Comparison of ENCODE assay signal across 1 cellular context in genomic region chr19:15562861-15563260, GRCh38.
TF ChIP-seq lines count a peak whose summit lies in the region.

No MANE protein-coding gene starts in this region.

TF ChIP-seq in K562, 482 proteins besides CTCF, POLR2A, EP300 and RAD21 (continued from another document):
- TF ChIP-seq TCFL5 (CRISPR knock-in tag; conservative IDR thresholded peaks at IDR 0.05) = no peak
